ENCODE assay signal across 1 cellular context in the genomic region with DNA sequence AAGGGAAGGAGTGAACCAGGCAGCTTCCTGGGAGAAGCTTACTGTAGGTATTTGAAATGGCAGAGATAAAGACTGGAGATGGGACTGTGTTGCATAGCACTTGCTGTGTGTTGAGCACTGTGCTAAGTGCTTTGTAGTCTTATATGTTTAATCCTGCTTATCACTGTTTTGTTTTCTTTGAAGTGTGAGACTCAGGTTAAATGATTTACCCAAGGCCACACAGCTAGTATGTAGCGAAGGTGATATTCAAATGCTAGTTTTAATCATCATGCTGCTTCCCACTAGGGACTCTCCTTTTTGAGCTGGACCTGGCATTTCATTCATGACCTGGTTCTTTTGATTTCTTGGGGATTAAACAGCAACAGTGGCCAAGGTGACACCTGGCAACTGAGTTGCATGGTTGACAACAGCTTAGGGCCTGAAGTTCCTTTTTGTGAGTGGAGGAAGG.
TF ChIP-seq lines count a peak whose summit lies in the region.

No MANE protein-coding gene starts in this region.

TF ChIP-seq in GM23338, 12 proteins besides CTCF, POLR2A, EP300 and RAD21 (continued from another document):
- TF ChIP-seq, protein P1, sequence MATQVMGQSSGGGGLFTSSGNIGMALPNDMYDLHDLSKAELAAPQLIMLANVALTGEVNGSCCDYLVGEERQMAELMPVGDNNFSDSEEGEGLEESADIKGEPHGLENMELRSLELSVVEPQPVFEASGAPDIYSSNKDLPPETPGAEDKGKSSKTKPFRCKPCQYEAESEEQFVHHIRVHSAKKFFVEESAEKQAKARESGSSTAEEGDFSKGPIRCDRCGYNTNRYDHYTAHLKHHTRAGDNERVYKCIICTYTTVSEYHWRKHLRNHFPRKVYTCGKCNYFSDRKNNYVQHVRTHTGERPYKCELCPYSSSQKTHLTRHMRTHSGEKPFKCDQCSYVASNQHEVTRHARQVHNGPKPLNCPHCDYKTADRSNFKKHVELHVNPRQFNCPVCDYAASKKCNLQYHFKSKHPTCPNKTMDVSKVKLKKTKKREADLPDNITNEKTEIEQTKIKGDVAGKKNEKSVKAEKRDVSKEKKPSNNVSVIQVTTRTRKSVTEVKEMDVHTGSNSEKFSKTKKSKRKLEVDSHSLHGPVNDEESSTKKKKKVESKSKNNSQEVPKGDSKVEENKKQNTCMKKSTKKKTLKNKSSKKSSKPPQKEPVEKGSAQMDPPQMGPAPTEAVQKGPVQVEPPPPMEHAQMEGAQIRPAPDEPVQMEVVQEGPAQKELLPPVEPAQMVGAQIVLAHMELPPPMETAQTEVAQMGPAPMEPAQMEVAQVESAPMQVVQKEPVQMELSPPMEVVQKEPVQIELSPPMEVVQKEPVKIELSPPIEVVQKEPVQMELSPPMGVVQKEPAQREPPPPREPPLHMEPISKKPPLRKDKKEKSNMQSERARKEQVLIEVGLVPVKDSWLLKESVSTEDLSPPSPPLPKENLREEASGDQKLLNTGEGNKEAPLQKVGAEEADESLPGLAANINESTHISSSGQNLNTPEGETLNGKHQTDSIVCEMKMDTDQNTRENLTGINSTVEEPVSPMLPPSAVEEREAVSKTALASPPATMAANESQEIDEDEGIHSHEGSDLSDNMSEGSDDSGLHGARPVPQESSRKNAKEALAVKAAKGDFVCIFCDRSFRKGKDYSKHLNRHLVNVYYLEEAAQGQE (IDR thresholded peaks at IDR 0.05; ENCODE audit: unreplicated experiment) = no peak
- no peak for TF ChIP-seq ZNF331 (CRISPR knock-in tag; IDR thresholded peaks at IDR 0.05; ENCODE audit: low read depth)
- no peak for TF ChIP-seq ZNF114 (CRISPR knock-in tag; IDR thresholded peaks at IDR 0.05)
- TF ChIP-seq STAT1 (IDR thresholded peaks at IDR 0.05; ENCODE audit: unreplicated experiment) = no peak
- TF ChIP-seq EZH2 (IDR thresholded peaks at IDR 0.05; ENCODE audit: low read depth, unreplicated experiment) = no peak
- TF ChIP-seq JUNB (IDR thresholded peaks at IDR 0.05; ENCODE audit: unreplicated experiment) = no peak
- TF ChIP-seq NANOG (IDR thresholded peaks at IDR 0.05; ENCODE audit: borderline replicate concordance) = no peak; the same call in 1 of the 2 replicates
- TF ChIP-seq, protein P2, sequence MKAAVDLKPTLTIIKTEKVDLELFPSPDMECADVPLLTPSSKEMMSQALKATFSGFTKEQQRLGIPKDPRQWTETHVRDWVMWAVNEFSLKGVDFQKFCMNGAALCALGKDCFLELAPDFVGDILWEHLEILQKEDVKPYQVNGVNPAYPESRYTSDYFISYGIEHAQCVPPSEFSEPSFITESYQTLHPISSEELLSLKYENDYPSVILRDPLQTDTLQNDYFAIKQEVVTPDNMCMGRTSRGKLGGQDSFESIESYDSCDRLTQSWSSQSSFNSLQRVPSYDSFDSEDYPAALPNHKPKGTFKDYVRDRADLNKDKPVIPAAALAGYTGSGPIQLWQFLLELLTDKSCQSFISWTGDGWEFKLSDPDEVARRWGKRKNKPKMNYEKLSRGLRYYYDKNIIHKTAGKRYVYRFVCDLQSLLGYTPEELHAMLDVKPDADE (IDR thresholded peaks at IDR 0.05) = no peak
- no peak for TF ChIP-seq POLR2AphosphoS5 (IDR thresholded peaks at IDR 0.05; ENCODE audit: low read depth)
TF ChIP-seq in GM23338: peak in this region for 0.
